In genomic region chr11:36258730-36259360, GRCh38 we compare ENCODE assay signal across 9 cellular contexts. TPM values are rescaled to one million over a fixed set of nuclear protein-coding genes. Genes with fewer than 3 reads are reported as not detected.
DNase-seq lines count a peak whose midpoint lies in the region; ATAC-seq and TF ChIP-seq lines count a peak whose summit lies in the region.
"Had no signal": no experiment of that assay in that cellular context is flagged by ENCODE, and none has a peak within 500 bp of the region (broad histone marks: within the 10 kb centered on the region; RNA-seq: fewer than 3 reads in every experiment).

No MANE protein-coding gene starts in this region.

- WGBS in adrenal gland, 4 donors = 51 to 56% (median 54%) methylated on average over 11 to 12 of the region's 12 CpGs

- no peak overlapping the region for H3K4me3 Mint-ChIP-seq in CD14-positive monocyte
- H3K4me3 Mint-ChIP-seq: natural killer cell had no signal

- H3K27me3 ChIP-seq in adrenal gland = no peaks in the 10 kb centered on the region

- H3K4me1 ChIP-seq in adrenal gland (replicated peaks in 1 of 2) = peaks cover 0 to 5% of the 10 kb centered on the region in 2 donors

- H3K4me3 ChIP-seq in adrenal gland (no peak overlapping the region), retinal pigment epithelial cell (ENCODE audit: low read length) (no peak overlapping the region)

- TF ChIP-seq CTCF in CD14-positive monocyte (IDR thresholded peaks at IDR 0.05) = peak; percentile 58
- TF ChIP-seq CTCF in adrenal gland (IDR thresholded peaks at IDR 0.05) = peak; percentile 42 to 68 (median 58)
- TF ChIP-seq CTCF in retinal pigment epithelial cell (conservative IDR thresholded peaks at IDR 0.05; ENCODE audit: low read depth, low read length) = peak; percentile 86

- peak; percentile 71 to 88 for ATAC-seq in left cardiac atrium
- no peak for ATAC-seq in GM21360 (IDR thresholded peaks at IDR 0.05; ENCODE audit: unreplicated experiment)

- H3K9me3 Mint-ChIP-seq in CD14-positive monocyte = peaks cover 0 to 6% (median 0%) of the 10 kb centered on the region in 7 donors
- H3K9me3 Mint-ChIP-seq: natural killer cell had no signal

- intact Hi-C loops in CD14-positive monocyte (cut with micrococcal nuclease) (no loop called here), adrenal gland (cut with DNase I) (no loop called here), left cardiac atrium (cut with DNase I) (loop anchor here in 1 of 2 donors (10.0 kb wide), 2 partner anchors 434 to 644 kb away; partner anchors contain the start of gene FJX1)

- no peak for TF ChIP-seq POLR2A in adrenal gland (IDR thresholded peaks at IDR 0.05)

- no peaks in the 10 kb centered on the region for H3K36me3 ChIP-seq in adrenal gland (replicated peaks in 1 of 2)

- H3K36me3 Mint-ChIP-seq in CD14-positive monocyte = no peaks in the 10 kb centered on the region
- H3K36me3 Mint-ChIP-seq: natural killer cell had no signal

- DNase-seq in CD14-positive monocyte (ENCODE audit: low spot score) (peak; percentile 51), H4 (ENCODE audit: low spot score) (peak; percentile 75), NCI-H69 (lab: John Stamatoyannopoulos, UW) (peak; percentile 84), adrenal gland (peak; percentile 47 to 80 (median 70)), left cardiac atrium (peak; percentile 54), retinal pigment epithelial cell (ENCODE audit: low read depth) (peak; percentile 46), NCI-H128 (lab: John Stamatoyannopoulos, UW; ENCODE audit: unreplicated experiment) (no peak)
- DNase-seq: natural killer cell had no signal

- no peak overlapping the region for H3K27ac Mint-ChIP-seq in CD14-positive monocyte
- H3K27ac Mint-ChIP-seq: natural killer cell had no signal

- no peak overlapping the region for H3K27ac ChIP-seq in adrenal gland

- no peaks in the 10 kb centered on the region for H3K9me3 ChIP-seq in adrenal gland (replicated peaks in 1 of 3)

- peaks cover 14 to 30% (median 16%) of the 10 kb centered on the region in 3 donors for H3K27me3 Mint-ChIP-seq in CD14-positive monocyte (ENCODE audit: low read depth in 3 of 3)

- no peaks in the 10 kb centered on the region for H3K4me1 Mint-ChIP-seq in CD14-positive monocyte
- H3K4me1 Mint-ChIP-seq: natural killer cell had no signal

RNA-seq across cellular contexts. Expression of gene COMMD9, which starts 30.4 kb away (rescaled TPM):
- 100 to 1,000 TPM; 235 to 238 TPM for polyA plus RNA-seq in CD14-positive monocyte
- total RNA-seq in H4 (2014; rRNA removed; shearing (Covaris generic)) = 69.1 and 74.5 TPM in 2 replicates
- total RNA-seq in adrenal gland = 100 to 1,000 TPM in 3 of 8 donors, 10 to 100 TPM in 5; 68.1 to 113 (median 89.5) TPM
- 10 to 100 TPM; 25.3 to 94.6 (median 35.1) TPM for polyA plus RNA-seq in adrenal gland
- total RNA-seq in left cardiac atrium = 10 to 100 TPM; 38.4 to 48.8 TPM

RNA-seq across cellular contexts. Expression of gene PRR5L, which starts 37.2 kb away (rescaled TPM):
- polyA plus RNA-seq in CD14-positive monocyte (1 to 10 TPM; 3.5 to 7.4 TPM), adrenal gland (1 to 10 TPM; 1.7 to 6.8 (median 2.2) TPM)
- total RNA-seq in H4 (2014; rRNA removed; shearing (Covaris generic)) = 38.2 and 75.8 TPM in 2 replicates
- total RNA-seq in adrenal gland (10 to 100 TPM in 1 of 8 donors, 1 to 10 TPM in 7; 5.2 to 10.2 (median 7.9) TPM), left cardiac atrium (1 to 10 TPM; 4.0 to 5.8 TPM)
